ENCODE assay signal across 6 cellular contexts in the genomic region with DNA sequence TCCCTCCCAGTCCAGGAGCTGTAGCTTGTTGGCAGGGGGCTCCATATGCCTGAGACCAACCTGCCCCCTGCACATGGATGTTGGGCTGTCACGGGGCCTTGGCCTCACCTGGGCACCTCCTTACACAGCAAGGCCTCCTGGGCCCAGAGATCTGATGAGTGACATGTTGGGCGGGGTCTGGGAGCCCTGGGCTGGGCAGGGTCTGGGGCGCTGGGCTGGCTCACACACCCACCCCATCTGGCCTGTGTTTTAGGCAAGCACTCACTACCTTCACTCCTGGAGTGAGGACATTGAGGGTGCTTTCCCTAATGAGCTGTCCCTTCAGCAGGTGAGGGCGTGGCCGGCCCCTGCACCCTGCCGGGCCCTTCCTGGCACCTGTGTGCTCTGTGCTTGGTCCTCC.
DNase-seq lines count a peak whose midpoint lies in the region; ATAC-seq, FAIRE-seq and TF ChIP-seq lines count a peak whose summit lies in the region.
"Not testable (repeated sequence)": the region's sequence is repeated elsewhere in the genome, so short reads cannot be mapped to it uniquely, and the experiment has no call there.

No MANE protein-coding gene starts in this region.

- not testable (repeated sequence) for H3K27ac ChIP-seq in right atrium auricular region

- H3K36me3 ChIP-seq in right atrium auricular region: not testable (repeated sequence)

- FAIRE-seq in HTR-8/SVneo (lab: Jason Lieb, UNC) (peak; percentile 20), urothelium cell line (lab: Jason Lieb, UNC) (peak; percentile 17)

- TF ChIP-seq CTCF in right atrium auricular region (IDR thresholded peaks at IDR 0.05): not testable (repeated sequence)

- not testable (repeated sequence) for H3K27me3 Mint-ChIP-seq in stimulated activated naive CD8-positive, alpha-beta T cell treated with anti-CD3 and anti-CD28 coated beads, Interleukin-15, amount 100 ng/mL, for 72 hours

- H3K4me3 ChIP-seq in right atrium auricular region: not testable (repeated sequence)

- not testable (repeated sequence) for H3K4me3 Mint-ChIP-seq in stimulated activated naive CD8-positive, alpha-beta T cell treated with anti-CD3 and anti-CD28 coated beads, Interleukin-15, amount 100 ng/mL, for 72 hours

- not testable (repeated sequence) for H3K27ac Mint-ChIP-seq in stimulated activated naive CD8-positive, alpha-beta T cell treated with anti-CD3 and anti-CD28 coated beads, Interleukin-15, amount 100 ng/mL, for 72 hours

- H3K27me3 ChIP-seq in right atrium auricular region: not testable (repeated sequence)

- H3K4me1 ChIP-seq in right atrium auricular region: not testable (repeated sequence)

- peak; percentile 3 for DNase-seq in D341Med (ENCODE audit: low spot score)
- DNase-seq in HTR-8/SVneo (ENCODE audit: insufficient read length, low spot score); stimulated activated naive CD8-positive, alpha-beta T cell treated with anti-CD3 and anti-CD28 coated beads, Interleukin-15, amount 100 ng/mL, for 72 hours; urothelium cell line (ENCODE audit: low spot score): not testable (repeated sequence)
- DNase-seq in right atrium auricular region (ENCODE audit: low spot score): peak; percentile 32

- not testable (repeated sequence) for H3K9me3 Mint-ChIP-seq in stimulated activated naive CD8-positive, alpha-beta T cell treated with anti-CD3 and anti-CD28 coated beads, Interleukin-15, amount 100 ng/mL, for 72 hours

- peak; percentile 45 for ATAC-seq in esophagus mucosa
- peak; percentile 10 for ATAC-seq in stimulated activated naive CD8-positive, alpha-beta T cell treated with anti-CD3 and anti-CD28 coated beads, Interleukin-15, amount 100 ng/mL, for 72 hours

- H3K4me1 Mint-ChIP-seq in stimulated activated naive CD8-positive, alpha-beta T cell treated with anti-CD3 and anti-CD28 coated beads, Interleukin-15, amount 100 ng/mL, for 72 hours: not testable (repeated sequence)

- not testable (repeated sequence) for H3K9me3 ChIP-seq in right atrium auricular region
